Comparison of ENCODE assay signal across 3 cellular contexts in genomic region chr22:21048965-21049364, GRCh38. TPM values are rescaled to one million over a fixed set of nuclear protein-coding genes. Genes with fewer than 3 reads are reported as not detected.
"Had no signal": no experiment of that assay in that cellular context is flagged by ENCODE, and none has a peak within 500 bp of the region (broad histone marks: within the 10 kb centered on the region; RNA-seq: fewer than 3 reads in every experiment).

No MANE protein-coding gene starts in this region.

RNA-seq across cellular contexts. Expression of gene LRRC74B, which starts 3.2 kb away (rescaled TPM):
- total RNA-seq: M059J, MCF 10A, NCI-H460 had no signal

RNA-seq across cellular contexts. Expression of gene SLC7A4, which starts 16.6 kb away (rescaled TPM):
- total RNA-seq: M059J, MCF 10A, NCI-H460 had no signal
